In the genomic region with DNA sequence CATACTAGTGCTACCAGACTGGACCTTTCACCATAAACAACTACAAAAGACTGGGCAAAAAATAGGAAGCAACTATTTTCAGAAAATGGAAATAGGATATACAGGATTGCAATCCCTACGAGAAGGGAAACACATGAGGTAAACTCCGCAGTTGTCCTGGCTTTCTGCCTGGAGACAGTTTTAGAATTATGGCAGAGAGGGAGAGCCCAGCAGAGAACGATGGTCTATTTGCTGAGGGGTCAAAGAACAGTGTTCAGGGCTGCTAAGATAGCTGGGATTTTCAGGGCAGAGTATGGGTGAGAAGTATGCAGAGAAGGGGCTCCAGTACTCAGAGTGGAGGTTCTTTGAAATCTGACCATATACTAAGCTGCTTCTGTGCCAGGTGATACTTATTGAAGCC, we compare ENCODE assay signal across 1 cellular context.
TF ChIP-seq lines count a peak whose summit lies in the region.

No MANE protein-coding gene starts in this region.

TF ChIP-seq in WTC11, 78 proteins besides CTCF, POLR2A, EP300 and RAD21 (continued from another document):
- TF ChIP-seq ZNF281 (CRISPR knock-in tag; IDR thresholded peaks at IDR 0.05) = no peak
- TF ChIP-seq SMAD4 (CRISPR knock-in tag; IDR thresholded peaks at IDR 0.05) = no peak
- TF ChIP-seq SMAD3 (CRISPR knock-in tag; IDR thresholded peaks at IDR 0.05; ENCODE audit: borderline replicate concordance) = no peak
- TF ChIP-seq AR (CRISPR knock-in tag; IDR thresholded peaks at IDR 0.05) = no peak
- TF ChIP-seq IRF2 (CRISPR knock-in tag; IDR thresholded peaks at IDR 0.05; ENCODE audit: borderline replicate concordance, low read depth) = no peak
- TF ChIP-seq ZBTB21 (CRISPR knock-in tag; IDR thresholded peaks at IDR 0.05; ENCODE audit: borderline replicate concordance) = no peak
- TF ChIP-seq E2F5 (CRISPR knock-in tag; IDR thresholded peaks at IDR 0.05) = no peak
